Comparison of ENCODE assay signal across 11 cellular contexts in the genomic region with DNA sequence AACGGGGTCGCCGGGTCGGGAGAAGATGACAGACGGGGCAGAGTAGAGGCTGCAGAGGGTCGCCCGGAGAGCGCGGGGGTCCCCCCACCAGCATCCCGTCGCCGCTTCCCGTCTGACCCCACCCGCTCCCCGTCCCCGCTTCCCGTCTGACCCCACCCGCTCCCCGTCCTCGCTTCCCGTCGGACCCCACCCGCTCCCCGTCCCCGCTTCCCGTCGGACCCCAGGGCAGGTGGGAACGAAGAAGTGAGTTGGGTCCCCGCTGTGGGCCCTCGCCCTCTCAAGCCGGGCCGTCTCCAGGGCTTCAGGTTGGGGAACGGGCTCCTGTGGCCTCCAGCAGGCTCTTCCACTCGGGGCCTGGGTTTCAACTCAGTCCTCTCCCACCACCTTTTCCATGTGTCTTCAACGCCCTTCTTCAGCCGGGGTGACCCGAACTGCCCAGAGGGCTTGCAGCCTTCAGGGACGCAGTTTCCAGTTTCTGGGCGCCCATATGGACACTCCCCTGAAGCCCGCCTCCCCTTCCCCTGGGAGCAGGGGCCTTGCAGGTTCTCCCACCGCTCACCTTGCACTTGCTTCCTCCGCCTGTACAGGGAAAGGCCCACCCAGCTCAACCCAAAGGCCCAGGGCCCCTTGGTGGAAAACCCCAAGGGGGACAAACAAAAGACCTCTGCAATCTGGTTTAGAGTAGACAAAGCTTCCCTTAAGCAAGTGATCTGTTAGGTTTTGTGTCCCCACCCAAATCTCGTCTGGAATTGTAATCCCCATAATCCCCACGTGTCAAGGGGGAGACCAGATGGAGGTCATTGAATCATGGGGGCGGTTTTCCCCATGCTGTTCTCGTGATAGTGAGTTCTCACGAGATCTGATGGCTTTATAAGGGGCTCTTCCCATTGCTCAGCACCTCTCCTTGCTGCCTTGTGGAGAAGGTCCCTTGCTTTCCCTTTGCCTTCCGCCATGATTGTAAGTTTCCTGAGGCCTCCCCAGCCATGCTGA.
DNase-seq lines count a peak whose midpoint lies in the region; ATAC-seq and TF ChIP-seq lines count a peak whose summit lies in the region.
"Had no signal": no experiment of that assay in that cellular context is flagged by ENCODE, and none has a peak within 500 bp of the region (broad histone marks: within the 10 kb centered on the region; RNA-seq: fewer than 3 reads in every experiment).

No MANE protein-coding gene starts in this region.

- H3K9ac ChIP-seq in ES-I3 (ENCODE audit: low read depth, low read length), result peak overlapping the region; percentile 72; the same call in 1 of the 2 replicates

- peak overlapping the region; percentile 41 for H3K4me3 ChIP-seq in A673 (ENCODE audit: low read depth, low read length, poor library complexity, severe bottlenecking)
- H3K4me3 ChIP-seq: SJCRH30 had no signal

- H3K27ac ChIP-seq in A673 (ENCODE audit: low read depth, low read length, poor library complexity, severe bottlenecking), result no peak overlapping the region
- H3K27ac ChIP-seq: SJCRH30, thyroid gland had no signal

- POLR2A ChIA-PET in A673 (lab: Charles Lee; ENCODE audit: low non-redundant PET), result no interaction called here
- POLR2A ChIA-PET in activated CD4-positive, alpha-beta memory T cell treated with anti-CD3 and anti-CD28 coated beads, Interleukin-2, amount 10 ng/mL, durations not matched to agents 7 days and 5 days (lab: Charles Lee), result no interaction called here

- DNase-seq in A673 (ENCODE audit: low spot score) (no peak), natural killer cell (no peak), cortex of kidney (lab: John Stamatoyannopoulos, UW) (no peak), head of caudate nucleus (no peak)
- no peak for DNase-seq in effector memory CD8-positive, alpha-beta T cell
- DNase-seq in activated CD4-positive, alpha-beta memory T cell treated with anti-CD3 and anti-CD28 coated beads, Interleukin-2, amount 10 ng/mL, durations not matched to agents 7 days and 5 days, result no peak
- DNase-seq: NCI-H510A treated with DMSO at 0.1 percent for 48 hours, SJCRH30 had no signal

- H3K27ac Mint-ChIP-seq in effector memory CD8-positive, alpha-beta T cell, result no peak overlapping the region
- no peak overlapping the region for H3K27ac Mint-ChIP-seq in natural killer cell
- no peak overlapping the region for H3K27ac Mint-ChIP-seq in activated CD4-positive, alpha-beta memory T cell treated with anti-CD3 and anti-CD28 coated beads, Interleukin-2, amount 10 ng/mL, durations not matched to agents 7 days and 5 days

- H3K36me3 Mint-ChIP-seq in effector memory CD8-positive, alpha-beta T cell (ENCODE audit: insufficient read depth), result no peaks in the 10 kb centered on the region
- no peaks in the 10 kb centered on the region for H3K36me3 Mint-ChIP-seq in natural killer cell
- no peaks in the 10 kb centered on the region for H3K36me3 Mint-ChIP-seq in activated CD4-positive, alpha-beta memory T cell treated with anti-CD3 and anti-CD28 coated beads, Interleukin-2, amount 10 ng/mL, durations not matched to agents 7 days and 5 days (ENCODE audit: low read depth)

- H3K4me1 ChIP-seq in A673 (ENCODE audit: insufficient read depth, low read length, poor library complexity, severe bottlenecking) (peaks cover 10% of the 10 kb centered on the region), ES-I3 (ENCODE audit: insufficient read depth, low read length) (peaks cover 24% of the 10 kb centered on the region)

- H3K9me3 ChIP-seq in A673 (ENCODE audit: low read depth, low read length, poor library complexity, severe bottlenecking) (no peaks in the 10 kb centered on the region), ES-I3 (ENCODE audit: control insufficient read depth, insufficient read depth, low read length) (peaks cover 4% of the 10 kb centered on the region; the same call in 1 of the 2 replicates)
- H3K9me3 ChIP-seq: thyroid gland had no signal

- TF ChIP-seq CTCF in A673 (conservative IDR thresholded peaks at IDR 0.05; ENCODE audit: low read depth, low read length) (no peak), natural killer cell (IDR thresholded peaks at IDR 0.05) (no peak)

- no peak for ATAC-seq in effector memory CD8-positive, alpha-beta T cell (replicated peaks)
- no peak for ATAC-seq in natural killer cell
- ATAC-seq in GM18519 (IDR thresholded peaks at IDR 0.05; ENCODE audit: low FRiP score, unreplicated experiment), result no peak

- no peaks in the 10 kb centered on the region for H3K9me3 Mint-ChIP-seq in effector memory CD8-positive, alpha-beta T cell
- H3K9me3 Mint-ChIP-seq in natural killer cell, result no peaks in the 10 kb centered on the region
- H3K9me3 Mint-ChIP-seq in activated CD4-positive, alpha-beta memory T cell treated with anti-CD3 and anti-CD28 coated beads, Interleukin-2, amount 10 ng/mL, durations not matched to agents 7 days and 5 days, result no peaks in the 10 kb centered on the region

- peaks cover 0 to 10% of the 10 kb centered on the region in 2 donors for H3K4me1 Mint-ChIP-seq in effector memory CD8-positive, alpha-beta T cell (ENCODE audit: low read depth in 2 of 2)
- peaks cover 5 to 9% of the 10 kb centered on the region in 2 donors for H3K4me1 Mint-ChIP-seq in natural killer cell
- H3K4me1 Mint-ChIP-seq in activated CD4-positive, alpha-beta memory T cell treated with anti-CD3 and anti-CD28 coated beads, Interleukin-2, amount 10 ng/mL, durations not matched to agents 7 days and 5 days, result peaks cover 6% of the 10 kb centered on the region

- peaks cover 43 to 73% of the 10 kb centered on the region in 2 donors for H3K27me3 Mint-ChIP-seq in effector memory CD8-positive, alpha-beta T cell
- H3K27me3 Mint-ChIP-seq in natural killer cell (ENCODE audit: low read depth in 2 of 2), result peaks cover 45 to 69% of the 10 kb centered on the region in 2 donors
- peaks cover 45% of the 10 kb centered on the region for H3K27me3 Mint-ChIP-seq in activated CD4-positive, alpha-beta memory T cell treated with anti-CD3 and anti-CD28 coated beads, Interleukin-2, amount 10 ng/mL, durations not matched to agents 7 days and 5 days

- H3K27me3 ChIP-seq in A673 (replicated peaks; ENCODE audit: insufficient read depth, low read depth, low read length, poor library complexity), result no peaks in the 10 kb centered on the region
- H3K27me3 ChIP-seq: SJCRH30, thyroid gland had no signal

- H3K36me3 ChIP-seq in A673 (ENCODE audit: insufficient read depth, low read length, poor library complexity, severe bottlenecking) (no peaks in the 10 kb centered on the region), ES-I3 (ENCODE audit: insufficient read depth, low read length) (no peaks in the 10 kb centered on the region)
- H3K36me3 ChIP-seq: SJCRH30, thyroid gland had no signal

- CTCF ChIA-PET in A673 (lab: Charles Lee), result no interaction called here
- CTCF ChIA-PET in activated CD4-positive, alpha-beta memory T cell treated with anti-CD3 and anti-CD28 coated beads, Interleukin-2, amount 10 ng/mL, durations not matched to agents 7 days and 5 days (lab: Charles Lee), result no interaction called here

- peak overlapping the region; percentile 63 to 69 for H3K4me3 Mint-ChIP-seq in effector memory CD8-positive, alpha-beta T cell
- H3K4me3 Mint-ChIP-seq in natural killer cell, result peak overlapping the region; percentile 25
- H3K4me3 Mint-ChIP-seq in activated CD4-positive, alpha-beta memory T cell treated with anti-CD3 and anti-CD28 coated beads, Interleukin-2, amount 10 ng/mL, durations not matched to agents 7 days and 5 days, result no peak overlapping the region

- BruUV-seq in A673 (replicated peaks; lab: Mats Ljungman, UMichigan), result no TSS peak

- intact Hi-C loops in A673 (cut with micrococcal nuclease; ENCODE audit: unreplicated experiment), result loop anchor here (5.0 kb wide), 1 partner anchor 103 kb away; no protein-coding TSS in a partner anchor
- intact Hi-C loops in natural killer cell (cut with micrococcal nuclease), result loop anchor here (5.0 to 10.0 kb wide), 2 partner anchors 112 to 495 kb away; no protein-coding TSS in a partner anchor
- intact Hi-C loops in head of caudate nucleus (cut with DNase I), result loop anchor here (10.0 kb wide), 1 partner anchor 85 kb away; no protein-coding TSS in a partner anchor
